ENCODE assay signal across 8 cellular contexts in genomic region chr18:712401-713134, GRCh38. TPM values are rescaled to one million over a fixed set of nuclear protein-coding genes. Genes with fewer than 3 reads are reported as not detected.
A peak's percentile ranks its signal among the peaks of the same experiment; 100 is the strongest.
DNase-seq lines count a peak whose midpoint lies in the region; ATAC-seq and TF ChIP-seq lines count a peak whose summit lies in the region.

ENOSF1 (minus strand) TSS chr18:712630; CDS start chr18:712587, 43 bp downstream.

- H3K27me3 ChIP-seq in adipocyte (replicated peaks; ENCODE audit: control insufficient read depth, insufficient read depth, low read length) (no peaks in the 10 kb centered on the region), heart left ventricle (no peaks in the 10 kb centered on the region), upper lobe of left lung (no peaks in the 10 kb centered on the region)

- peak; percentile 63 to 91 (median 81) for TF ChIP-seq CTCF in heart left ventricle (IDR thresholded peaks at IDR 0.05)
- TF ChIP-seq CTCF in upper lobe of left lung (IDR thresholded peaks at IDR 0.05): peak; percentile 82 to 94 (median 90)

- H3K4me3 Mint-ChIP-seq in T-cell: peak within 1 kb of the TSS; percentile 83 to 91 (median 84)

- no peaks in the 10 kb centered on the region for H3K27me3 Mint-ChIP-seq in T-cell

- no peak for TF ChIP-seq EP300 in upper lobe of left lung (IDR thresholded peaks at IDR 0.05)

- intact Hi-C loops in heart left ventricle (cut with DNase I): loop anchor here in 1 of 10 donors (10.0 kb wide), 1 partner anchor 88 kb away; no protein-coding TSS in a partner anchor
- intact Hi-C loops in posterior cingulate gyrus (cut with DNase I): loop anchor here (5.0 to 10.0 kb wide), 2 partner anchors 58 to 90 kb away; partner anchors contain the start of gene TYMS

- peaks cover 6% of the 10 kb centered on the region for H3K36me3 ChIP-seq in adipocyte (ENCODE audit: control insufficient read depth, insufficient read depth, low read length, severe bottlenecking)
- H3K36me3 ChIP-seq in heart left ventricle: peaks cover 0 to 9% (median 0%) of the 10 kb centered on the region in 9 donors
- peaks cover 0 to 4% (median 0%) of the 10 kb centered on the region in 4 donors for H3K36me3 ChIP-seq in upper lobe of left lung

- WGBS in heart left ventricle, 4 donors: 2 to 14% (median 6%) methylated on average over 44 to 91 of the region's 91 CpGs
- 33 to 50% methylated on average over 15 to 36 of the region's 91 CpGs for WGBS in upper lobe of left lung, 2 donors

- H3K9ac ChIP-seq in adipocyte (ENCODE audit: low read length): peak within 1 kb of the TSS; percentile 88

- in situ Hi-C loops in KBM-7 (cut with MboI; ENCODE audit: low pct_unique_long_range_greater_than_20kb, low sequenced_read_pairs): no loop called here

- POLR2A ChIA-PET in T-cell (lab: Charles Lee): interaction anchor here (0.5 to 0.7 kb wide), 4 partner anchors 15 to 195 kb away, joined by 3 to 4 read pairs (median 3); no protein-coding TSS in a partner anchor

- H3K9me3 ChIP-seq in adipocyte (ENCODE audit: control insufficient read depth, low read length) (no peaks in the 10 kb centered on the region), heart left ventricle (peaks cover 0 to 18% (median 0%) of the 10 kb centered on the region in 12 donors), upper lobe of left lung (no peaks in the 10 kb centered on the region)

- DNase-seq in EL (peak; percentile 85), KBM-7 (peak; percentile 90), T-cell (peak; percentile 39 to 82 (median 73)), adipocyte (ENCODE audit: low read depth) (peak; percentile 87), heart left ventricle (peak; percentile 80 to 90 (median 85)), posterior cingulate gyrus (peak in 9 of 10 donors; percentile 22 to 88 (median 57)), upper lobe of left lung (peak; percentile 90 to 98)

- ATAC-seq in GM21619 (IDR thresholded peaks at IDR 0.05; ENCODE audit: unreplicated experiment): peak; percentile 81
- peak; percentile 71 to 91 (median 89) for ATAC-seq in T-cell (replicated peaks in 1 of 4)
- peak; percentile 73 to 97 (median 94) for ATAC-seq in heart left ventricle
- ATAC-seq in upper lobe of left lung (ENCODE audit: low FRiP score in 2 of 2): peak; percentile 95 to 97

- H3K4me1 Mint-ChIP-seq in T-cell: peaks cover 26 to 43% (median 39%) of the 10 kb centered on the region in 3 donors

- TF ChIP-seq POLR2A in heart left ventricle (IDR thresholded peaks at IDR 0.05) (peak in 1 of 2 donors; percentile 20), upper lobe of left lung (IDR thresholded peaks at IDR 0.05) (peak in 2 of 4 donors; percentile 27 to 29)

- H3K4me3 ChIP-seq in adipocyte (ENCODE audit: low read length) (peak within 1 kb of the TSS; percentile 96), heart left ventricle (peak within 1 kb of the TSS; percentile 47 to 89 (median 65)), upper lobe of left lung (peak within 1 kb of the TSS; percentile 60 to 82 (median 68))

- H3K4me1 ChIP-seq in adipocyte (ENCODE audit: control insufficient read depth, insufficient read depth, low read length) (peaks cover 12% of the 10 kb centered on the region), heart left ventricle (peaks cover 0 to 26% (median 12%) of the 10 kb centered on the region in 12 donors), upper lobe of left lung (peaks cover 10 to 24% (median 12%) of the 10 kb centered on the region in 4 donors)

- H3K9me3 Mint-ChIP-seq in T-cell: peaks cover 0 to 11% (median 0%) of the 10 kb centered on the region in 3 donors

- CTCF ChIA-PET in T-cell (lab: Charles Lee): interaction anchor here (0.6 to 2.0 kb wide), 10 partner anchors 27 to 1960 kb away, joined by 3 to 13 read pairs (median 5); no protein-coding TSS in a partner anchor

- peak within 1 kb of the TSS; percentile 87 to 90 for H3K27ac Mint-ChIP-seq in T-cell

- H3K27ac ChIP-seq in heart left ventricle (peak within 1 kb of the TSS in 11 of 12 donors; percentile 54 to 88 (median 75)), upper lobe of left lung (peak within 1 kb of the TSS; percentile 82 to 90 (median 89))

- peaks cover 15% of the 10 kb centered on the region for H3K36me3 Mint-ChIP-seq in T-cell

RNA-seq across cellular contexts. Expression of gene ENOSF1, which starts in this region (rescaled TPM):
- 10 to 100 TPM; 70.8 to 97.6 (median 75.8) TPM for total RNA-seq in T-cell
- total RNA-seq in heart left ventricle: 10 to 100 TPM; 14.1 to 38.7 (median 22.2) TPM
- polyA plus RNA-seq in heart left ventricle: 10 to 100 TPM in 1 of 2 donors, 1 to 10 TPM in 1; 9.9 to 28.8 TPM
- total RNA-seq in upper lobe of left lung: 100 to 1,000 TPM in 3 of 6 donors, 10 to 100 TPM in 3; 66.9 to 296 (median 105) TPM

Comparison
In these comparisons a context has a peak if more than half of its experiments do, and no peak if none do; other contexts are left out.
1. Peak in every context shown above with its lines: DNase-seq, ATAC-seq, H3K4me3 ChIP-seq and H3K27ac ChIP-seq.